Comparison of ENCODE assay signal across 1 cellular context in the genomic region with DNA sequence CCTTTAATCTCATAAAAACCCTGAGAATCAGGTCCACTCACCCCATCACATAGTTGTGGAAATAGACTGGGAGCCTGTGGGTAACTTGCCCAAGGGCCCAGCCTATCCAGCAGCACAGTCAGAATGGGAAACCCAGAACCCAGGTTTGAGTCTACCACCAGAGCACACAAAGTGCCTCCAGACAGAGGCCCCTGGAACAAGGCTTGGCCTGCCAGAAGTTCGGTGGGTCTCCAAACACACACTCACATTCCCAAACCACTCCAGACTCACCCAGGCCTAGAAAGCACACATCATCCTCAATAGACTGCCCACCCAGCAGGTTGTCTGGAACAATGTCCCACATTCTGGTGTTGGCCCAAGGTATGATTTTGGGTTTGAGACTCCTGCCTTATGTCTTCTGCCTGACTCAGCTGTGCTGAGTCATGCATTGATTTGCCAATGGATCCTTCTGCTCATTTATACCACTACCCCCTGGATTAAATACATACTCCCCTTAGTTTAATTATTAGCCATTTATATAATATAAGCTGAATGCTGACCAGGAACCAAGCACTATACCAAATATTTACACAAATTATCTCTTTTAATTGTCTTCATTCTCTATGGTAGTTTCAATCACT.
A peak's percentile ranks its signal among the peaks of the same experiment; 100 is the strongest.
TF ChIP-seq lines count a peak whose summit lies in the region.

No MANE protein-coding gene starts in this region.

TF ChIP-seq in IMR-90, 13 proteins besides CTCF, POLR2A, EP300 and RAD21:
- TF ChIP-seq MXI1 (IDR thresholded peaks at IDR 0.05; ENCODE audit: borderline replicate concordance, low read depth, low read length) (no peak), NFE2L2 (IDR thresholded peaks at IDR 0.05; ENCODE audit: low read depth, low read length) (peak; percentile 77), MAFK (IDR thresholded peaks at IDR 0.05; ENCODE audit: low read depth, low read length) (0 out of 2 replicates have a peak, but pooled peaks have one; percentile 25), RFX5 (IDR thresholded peaks at IDR 0.05; ENCODE audit: low read depth, low read length) (no peak), RCOR1 (IDR thresholded peaks at IDR 0.05; ENCODE audit: insufficient replicate concordance, low read length) (no peak), SMC3 (IDR thresholded peaks at IDR 0.05; ENCODE audit: low read depth, low read length) (no peak)
- TF ChIP-seq, protein P1, sequence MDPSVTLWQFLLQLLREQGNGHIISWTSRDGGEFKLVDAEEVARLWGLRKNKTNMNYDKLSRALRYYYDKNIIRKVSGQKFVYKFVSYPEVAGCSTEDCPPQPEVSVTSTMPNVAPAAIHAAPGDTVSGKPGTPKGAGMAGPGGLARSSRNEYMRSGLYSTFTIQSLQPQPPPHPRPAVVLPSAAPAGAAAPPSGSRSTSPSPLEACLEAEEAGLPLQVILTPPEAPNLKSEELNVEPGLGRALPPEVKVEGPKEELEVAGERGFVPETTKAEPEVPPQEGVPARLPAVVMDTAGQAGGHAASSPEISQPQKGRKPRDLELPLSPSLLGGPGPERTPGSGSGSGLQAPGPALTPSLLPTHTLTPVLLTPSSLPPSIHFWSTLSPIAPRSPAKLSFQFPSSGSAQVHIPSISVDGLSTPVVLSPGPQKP (IDR thresholded peaks at IDR 0.05; ENCODE audit: borderline replicate concordance, low read depth, low read length): no peak
